In genomic region chr22:45997077-45997774, GRCh38 we compare ENCODE assay signal across 8 cellular contexts. TPM values are rescaled to one million over a fixed set of nuclear protein-coding genes. Genes with fewer than 3 reads are reported as not detected.
A peak's percentile ranks its signal among the peaks of the same experiment; 100 is the strongest.
DNase-seq lines count a peak whose midpoint lies in the region; ATAC-seq and TF ChIP-seq lines count a peak whose summit lies in the region.

No MANE protein-coding gene starts in this region.

- peak overlapping the region; percentile 92 to 98 for H4K8ac ChIP-seq in IMR-90 (ENCODE audit: low read depth in 2 of 2, low read length in 2 of 2)

- CTCF ChIA-PET in IMR-90 (lab: Yijun Ruan, JAX) = interaction anchor here (1.8 to 3.0 kb wide), 2 partner anchors 9 to 120 kb away, joined by 10 to 16 read pairs; no protein-coding TSS in a partner anchor

- peak overlapping the region; percentile 96 for H2BK5ac ChIP-seq in IMR-90 (ENCODE audit: low read depth, low read length, poor library complexity, severe bottlenecking)

- peak overlapping the region; percentile 100; the same call in 2 of the 3 replicates for H2BK15ac ChIP-seq in IMR-90 (ENCODE audit: low read depth, low read length)

- H3K23ac ChIP-seq in IMR-90 (ENCODE audit: low read depth, low read length) = peak overlapping the region; percentile 97

- no peaks in the 10 kb centered on the region for H3K36me3 Mint-ChIP-seq in natural killer cell

- H3K14ac ChIP-seq in IMR-90 (replicated peaks; ENCODE audit: low read depth, low read length) = peak overlapping the region; percentile 97

- DNase-seq in AG09319 (ENCODE audit: extremely low read depth, low read depth) = peak; percentile 89
- peak; percentile 95 for DNase-seq in IMR-90
- DNase-seq in SW480 (ENCODE audit: low spot score) = peak; percentile 52
- DNase-seq in fibroblast of peridontal ligament (ENCODE audit: extremely low read depth) = peak; percentile 95
- DNase-seq in natural killer cell = no peak
- no peak for DNase-seq in cortex of kidney (lab: John Stamatoyannopoulos, UW)
- DNase-seq in OCI-M2 (lab: John Stamatoyannopoulos, UW; ENCODE audit: unreplicated experiment) = no peak

- H4K20me1 ChIP-seq in IMR-90 (ENCODE audit: insufficient read depth, low read length) = no peaks in the 10 kb centered on the region

- H3K18ac ChIP-seq in IMR-90 (ENCODE audit: low read depth, low read length) = peak overlapping the region; percentile 89

- peak overlapping the region; percentile 54 for H3K4me2 ChIP-seq in IMR-90 (ENCODE audit: low read depth, low read length)

- H3K9me3 Mint-ChIP-seq in natural killer cell = peaks cover 12% of the 10 kb centered on the region in 2 donors

- peak overlapping the region; percentile 99 for H2BK120ac ChIP-seq in IMR-90 (ENCODE audit: low read depth, low read length)

- H2BK20ac ChIP-seq in IMR-90 (ENCODE audit: low read depth, low read length) = peak overlapping the region; percentile 94

- no peaks in the 10 kb centered on the region for H3K27me3 ChIP-seq in IMR-90 (ENCODE audit: control insufficient read depth, insufficient read depth, low read length)

- WGBS in IMR-90 (ENCODE audit: extremely low coverage in 2 of 2, insufficient read length in 1 of 2), 2 experiments = no CpG with 5 or more reads among the region's 16 CpGs

- peaks cover 0 to 3% of the 10 kb centered on the region in 2 donors for H3K27me3 Mint-ChIP-seq in natural killer cell (ENCODE audit: low read depth in 2 of 2)

- TF ChIP-seq CTCF in AG09319 (IDR thresholded peaks at IDR 0.05; ENCODE audit: low read depth, low read length) (no peak), IMR-90 (conservative IDR thresholded peaks at IDR 0.05; ENCODE audit: low read depth, low read length) (no peak), natural killer cell (IDR thresholded peaks at IDR 0.05) (no peak)

- peak overlapping the region; percentile 98 for H2AK5ac ChIP-seq in IMR-90 (ENCODE audit: low read depth, low read length)

- H3K56ac ChIP-seq in IMR-90 (ENCODE audit: extremely low read depth, insufficient read depth, low read length) = peak overlapping the region; percentile 76

- no peak for TF ChIP-seq POLR2A in IMR-90 (IDR thresholded peaks at IDR 0.05; ENCODE audit: low read depth, low read length)

- no peak overlapping the region for H3K4me3 ChIP-seq in IMR-90 (ENCODE audit: insufficient read depth, low read depth, low read length)

- peak overlapping the region; percentile 66 for H3K9ac ChIP-seq in IMR-90 (ENCODE audit: low read depth, low read length)

- peaks cover 0 to 9% of the 10 kb centered on the region in 2 experiments; a peak in 1 of 4 replicates for H3K79me1 ChIP-seq in IMR-90 (ENCODE audit: low read depth in 1 of 2, low read length in 2 of 2)

- TF ChIP-seq RAD21 in IMR-90 (IDR thresholded peaks at IDR 0.05; ENCODE audit: low read length) = no peak

- peak overlapping the region; percentile 94 for H4K5ac ChIP-seq in IMR-90 (ENCODE audit: low read depth, low read length)

- peak overlapping the region; percentile 96 for H2AFZ ChIP-seq in IMR-90 (replicated peaks; ENCODE audit: low read length, poor library complexity)

- dilution Hi-C loops in IMR-90 (cut with HindIII; ENCODE audit: low sequenced_read_pairs, unreplicated experiment) = no loop called here

- peak overlapping the region in 1 of 2 donors; percentile 75 for H3K27ac Mint-ChIP-seq in natural killer cell

- H3K4me1 Mint-ChIP-seq in natural killer cell = peaks cover 14 to 36% of the 10 kb centered on the region in 2 donors

- peak overlapping the region; percentile 97 for H4K91ac ChIP-seq in IMR-90 (ENCODE audit: insufficient read depth, low read depth, low read length)

- POLR2A ChIA-PET in IMR-90 (lab: Charles Lee; ENCODE audit: unreplicated experiment) = interaction anchor here (1.0 kb wide), 1 partner anchor 120 kb away, joined by 6 read pairs; no protein-coding TSS in a partner anchor

- no peak overlapping the region for H3K4me3 Mint-ChIP-seq in natural killer cell

- no peaks in the 10 kb centered on the region for H3K36me3 ChIP-seq in IMR-90 (ENCODE audit: control insufficient read depth, insufficient read depth, low read length)

- in situ Hi-C loops in IMR-90 (cut with MboI; ENCODE audit: low sequenced_read_pairs) = no loop called here

- peak overlapping the region; percentile 97 for H3K27ac ChIP-seq in IMR-90 (ENCODE audit: insufficient read depth, low read length)

- peak overlapping the region; percentile 99 for H2AK9ac ChIP-seq in IMR-90 (replicated peaks; ENCODE audit: low read depth, low read length, poor library complexity)

- H3K4ac ChIP-seq in IMR-90 (ENCODE audit: low read depth, low read length) = peak overlapping the region; percentile 99

- intact Hi-C loops in IMR-90 (cut with micrococcal nuclease) (no loop called here), natural killer cell (cut with micrococcal nuclease) (loop anchor here (10.0 kb wide), 1 partner anchor 298 kb away; the partner anchor contains the start of gene GTSE1)

- ATAC-seq in IMR-90 (ENCODE audit: low read depth) = peak; percentile 85
- ATAC-seq in natural killer cell = peak; percentile 57 to 68 (median 64)
- no peak for ATAC-seq in GM19455 (IDR thresholded peaks at IDR 0.05; ENCODE audit: unreplicated experiment)

- H3K9me1 ChIP-seq in IMR-90 (ENCODE audit: insufficient read depth, low read length) = peaks cover 14% of the 10 kb centered on the region

- H3K4me1 ChIP-seq in IMR-90 (ENCODE audit: control insufficient read depth, insufficient read depth, low read length) = peaks cover 28% of the 10 kb centered on the region

- BruUV-seq in IMR-90 (replicated peaks; lab: Mats Ljungman, UMichigan) = no TSS peak

- H3K9me3 ChIP-seq in IMR-90 (ENCODE audit: control insufficient read depth, insufficient read depth, low read length) = no peaks in the 10 kb centered on the region

TF ChIP-seq in IMR-90, 13 proteins besides CTCF, POLR2A, EP300 and RAD21:
- TF ChIP-seq MAZ (IDR thresholded peaks at IDR 0.05; ENCODE audit: borderline replicate concordance, low read depth, low read length) (peak; percentile 74; the same call in 1 of the 2 replicates), USF2 (IDR thresholded peaks at IDR 0.05; ENCODE audit: low read depth, low read length) (no peak)

RNA-seq across cellular contexts. Expression of gene WNT7B, which starts 20.3 kb away (rescaled TPM):
- total RNA-seq in IMR-90 (2012; rRNA removed) (under 0.01 TPM in 2 replicates), natural killer cell (not detected)
- 0.15 and 0.16 TPM in 2 replicates for polyA plus RNA-seq in IMR-90 (2012; rRNA removed)
- polyA plus RNA-seq in IMR-90 (2012; cell fraction: cytosol; rRNA removed) = 0.21 and 0.23 TPM in 2 replicates
- 0.10 and 0.15 TPM in 2 replicates for polyA plus RNA-seq in IMR-90 (2012; cell fraction: nucleus; rRNA removed; ENCODE audit: low replicate concordance)

Comparison
In these comparisons a context has a peak if more than half of its experiments do, and no peak if none do; other contexts are left out.
1. DNase-seq: peak in AG09319 (single experiment), IMR-90 (single experiment), SW480 (single experiment) and fibroblast of peridontal ligament (single experiment); none in natural killer cell (single experiment), cortex of kidney (single experiment) and OCI-M2 (single experiment).